6 cellular contexts compared by ENCODE assay signal in the genomic region with DNA sequence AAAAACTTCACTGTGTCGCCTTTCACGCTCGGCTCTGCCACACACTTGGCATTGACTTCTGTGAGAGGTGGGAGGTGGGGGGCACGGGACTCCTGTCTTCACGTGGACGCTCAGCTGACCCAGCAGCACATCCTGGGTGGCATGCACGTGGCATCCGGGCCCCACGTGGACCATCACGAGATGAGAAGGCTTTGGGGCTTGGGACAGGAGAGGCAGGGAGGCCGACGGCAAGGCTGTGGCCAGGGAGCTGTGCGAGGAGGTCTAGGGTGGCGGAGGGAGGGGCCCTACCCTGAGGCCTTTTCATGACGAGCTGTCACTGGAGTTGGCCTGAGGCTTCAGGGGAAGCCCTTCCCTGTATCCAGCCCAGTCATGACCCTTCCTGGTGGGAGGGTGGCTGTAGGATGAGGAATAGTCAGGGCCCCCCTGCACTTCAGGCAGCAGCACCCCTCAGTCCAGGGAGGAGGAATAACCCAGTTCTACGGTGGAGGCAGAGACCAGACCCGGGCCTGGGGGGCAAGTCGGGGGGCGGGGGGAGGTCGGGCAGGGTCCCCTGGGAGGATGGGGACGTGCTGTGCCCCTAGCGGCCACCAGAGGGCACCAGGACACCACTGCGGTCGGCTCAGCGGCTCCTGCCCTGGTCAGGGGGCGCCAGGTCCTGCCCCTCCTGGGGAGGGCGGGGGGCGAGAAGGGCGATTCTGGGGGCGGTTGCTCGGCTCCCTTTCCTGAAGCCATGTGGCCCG.
A peak's percentile ranks its signal among the peaks of the same experiment; 100 is the strongest.
DNase-seq lines count a peak whose midpoint lies in the region; ATAC-seq and TF ChIP-seq lines count a peak whose summit lies in the region.

No MANE protein-coding gene starts in this region.

- CTCF ChIA-PET in HEK293T (lab: Yijun Ruan, JAX): interaction anchor here (0.7 to 4.2 kb wide), 9 partner anchors 8 to 274 kb away, joined by 3 to 22 read pairs (median 3); no protein-coding TSS in a partner anchor

- DNase-seq in HEK293T (ENCODE audit: extremely low spot score) (peak; percentile 78), head of caudate nucleus (peak in 39 of 42 donors; percentile 23 to 86 (median 63))
- DNase-seq in activated CD4-positive, alpha-beta T cell treated with anti-CD3 and anti-CD28 coated beads, Interleukin-2, amount 50 U/mL, for 24 hours (ENCODE audit: low read depth in 1 of 2, low spot score in 1 of 2): peak; percentile 41 to 48
- DNase-seq in stimulated activated CD8-positive, alpha-beta memory T cell treated with anti-CD3 and anti-CD28 coated beads, Interleukin-7, amount 100 ng/mL, for 24 hours (ENCODE audit: low read depth): peak; percentile 48

- POLR2A ChIA-PET in HEK293T (lab: Yijun Ruan, JAX): interaction anchor here (0.5 to 1.3 kb wide), 5 partner anchors 11 to 43 kb away, joined by 3 to 5 read pairs (median 3); a partner anchor contains a TSS

- intact Hi-C loops in head of caudate nucleus (cut with DNase I): no loop called here

- ATAC-seq in HG02981 (IDR thresholded peaks at IDR 0.05; ENCODE audit: unreplicated experiment) (no peak), GM19395 (IDR thresholded peaks at IDR 0.05; ENCODE audit: unreplicated experiment) (no peak)

TF ChIP-seq in HEK293T, 16 proteins besides CTCF, POLR2A, EP300 and RAD21:
- TF ChIP-seq TARDBP (IDR thresholded peaks at IDR 0.05) (no peak), SUZ12 (IDR thresholded peaks at IDR 0.05) (no peak), FOXM1 (IDR thresholded peaks at IDR 0.05; ENCODE audit: borderline replicate concordance) (no peak), ARNT (IDR thresholded peaks at IDR 0.05) (no peak), BHLHE40 (IDR thresholded peaks at IDR 0.05; ENCODE audit: borderline replicate concordance) (no peak), FOXA1 (IDR thresholded peaks at IDR 0.05) (no peak), NFRKB (IDR thresholded peaks at IDR 0.05) (no peak), LEF1 (IDR thresholded peaks at IDR 0.05; ENCODE audit: borderline replicate concordance) (no peak), SP1 (IDR thresholded peaks at IDR 0.05) (no peak), FOXK2 (IDR thresholded peaks at IDR 0.05) (no peak), ELF4 (IDR thresholded peaks at IDR 0.05) (no peak), CTBP1 (IDR thresholded peaks at IDR 0.05; ENCODE audit: borderline replicate concordance) (no peak), L3MBTL2 (conservative IDR thresholded peaks at IDR 0.05) (no peak)
- TF ChIP-seq, protein P1, sequence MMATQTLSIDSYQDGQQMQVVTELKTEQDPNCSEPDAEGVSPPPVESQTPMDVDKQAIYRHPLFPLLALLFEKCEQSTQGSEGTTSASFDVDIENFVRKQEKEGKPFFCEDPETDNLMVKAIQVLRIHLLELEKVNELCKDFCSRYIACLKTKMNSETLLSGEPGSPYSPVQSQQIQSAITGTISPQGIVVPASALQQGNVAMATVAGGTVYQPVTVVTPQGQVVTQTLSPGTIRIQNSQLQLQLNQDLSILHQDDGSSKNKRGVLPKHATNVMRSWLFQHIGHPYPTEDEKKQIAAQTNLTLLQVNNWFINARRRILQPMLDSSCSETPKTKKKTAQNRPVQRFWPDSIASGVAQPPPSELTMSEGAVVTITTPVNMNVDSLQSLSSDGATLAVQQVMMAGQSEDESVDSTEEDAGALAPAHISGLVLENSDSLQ (IDR thresholded peaks at IDR 0.05): no peak
